In the genomic region with DNA sequence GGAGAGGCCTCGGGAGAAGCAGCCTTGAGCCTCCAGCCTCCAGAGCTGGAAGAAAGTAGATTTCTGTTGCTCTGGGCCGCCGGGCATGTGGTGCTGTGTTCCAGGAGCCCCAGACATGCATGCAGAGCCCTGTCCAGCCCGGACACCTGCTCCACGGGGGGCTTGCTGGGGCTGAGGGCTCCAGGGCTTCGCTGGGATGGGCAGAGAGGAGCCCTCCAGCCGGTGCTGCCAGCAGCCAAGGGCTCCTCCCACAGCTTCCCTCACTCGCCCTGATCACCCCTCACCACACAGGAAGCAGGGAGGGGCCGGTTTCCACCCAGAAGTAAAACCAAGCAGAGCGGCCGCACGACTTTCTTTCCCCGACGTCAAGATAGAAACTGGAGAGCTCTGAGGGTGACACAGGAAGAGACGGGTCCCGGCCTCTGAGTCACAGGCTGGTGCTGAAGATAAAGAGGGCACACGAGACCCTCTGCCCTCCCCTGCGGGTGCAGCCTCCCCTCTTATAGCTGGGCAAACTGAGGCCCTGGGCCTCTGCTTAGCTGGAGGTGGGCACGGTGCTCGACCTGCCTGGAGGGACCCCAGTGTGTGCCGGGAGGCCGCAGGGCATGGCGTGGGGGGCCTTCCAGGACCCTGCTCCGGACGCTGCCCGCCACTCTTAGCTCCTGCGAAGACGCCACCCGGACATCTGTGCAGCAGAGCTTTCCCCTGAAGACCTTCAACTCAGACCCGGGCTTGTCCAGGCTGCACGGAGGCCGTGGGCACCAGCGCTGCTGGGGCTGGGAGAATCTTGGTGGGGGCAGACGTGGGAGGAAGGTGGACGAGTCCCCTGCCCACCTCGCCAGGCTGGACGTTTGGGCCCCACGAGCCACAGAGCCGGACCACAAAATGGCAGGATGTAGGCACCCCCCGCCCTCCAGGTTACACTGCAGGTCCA, we compare ENCODE assay signal across 1 cellular context.
TF ChIP-seq lines count a peak whose summit lies in the region.

No MANE protein-coding gene starts in this region.

TF ChIP-seq in endothelial cell of umbilical vein, 7 proteins besides CTCF, POLR2A, EP300 and RAD21:
- TF ChIP-seq POLR2AphosphoS5 (IDR thresholded peaks at IDR 0.05; ENCODE audit: insufficient read depth, low read depth, low read length): no peak
TF ChIP-seq in endothelial cell of umbilical vein: peak in this region for 0.
